Comparison of ENCODE assay signal across 10 cellular contexts in genomic region chr19:40365010-40365409, GRCh38. TPM values are rescaled to one million over a fixed set of nuclear protein-coding genes. Genes with fewer than 3 reads are reported as not detected.
DNase-seq lines count a peak whose midpoint lies in the region; ATAC-seq and TF ChIP-seq lines count a peak whose summit lies in the region.
"Had no signal": no experiment of that assay in that cellular context is flagged by ENCODE, and none has a peak within 500 bp of the region (broad histone marks: within the 10 kb centered on the region; RNA-seq: fewer than 3 reads in every experiment).

No MANE protein-coding gene starts in this region.

- H3K4me3 ChIP-seq in iPS-15b (ENCODE audit: low read depth, low read length): peak overlapping the region; percentile 60
- H3K4me3 ChIP-seq: lung had no signal

- H3K27ac Mint-ChIP-seq in activated CD8-positive, alpha-beta memory T cell treated with anti-CD3 and anti-CD28 coated beads, Interleukin-2, amount 10 ng/mL, durations not matched to agents 7 days and 5 days: no peak overlapping the region
- peak overlapping the region; percentile 53 for H3K27ac Mint-ChIP-seq in activated T-helper 1 cell treated with anti-CD3 and anti-CD28 coated beads, Interleukin-12 subunit alpha, Interleukin-12 subunit beta, Interleukin-2, Interleukin-4 antibody, amounts not matched to agents 30 ng/mL and 10 ng/mL and 1 ng/mL, durations not matched to agents 14 hours and 24 hours and 36 hours
- H3K27ac Mint-ChIP-seq in stimulated activated naive CD8-positive, alpha-beta T cell treated with anti-CD3 and anti-CD28 coated beads, Interleukin-15, amount 100 ng/mL, for 72 hours: no peak overlapping the region

- ATAC-seq in activated CD8-positive, alpha-beta memory T cell treated with anti-CD3 and anti-CD28 coated beads, Interleukin-2, amount 10 ng/mL, durations not matched to agents 7 days and 5 days: no peak
- ATAC-seq in stimulated activated naive CD8-positive, alpha-beta T cell treated with anti-CD3 and anti-CD28 coated beads, Interleukin-15, amount 100 ng/mL, for 72 hours: no peak
- ATAC-seq in HG02885 (IDR thresholded peaks at IDR 0.05; ENCODE audit: poor library complexity, unreplicated experiment): no peak

- H3K9me3 ChIP-seq in iPS-15b (ENCODE audit: control insufficient read depth, insufficient read depth, low read length): no peaks in the 10 kb centered on the region

- H3K4me1 ChIP-seq in iPS-15b (ENCODE audit: control insufficient read depth, insufficient read depth, low read length): peaks cover 3% of the 10 kb centered on the region

- no peaks in the 10 kb centered on the region for H3K27me3 Mint-ChIP-seq in activated CD8-positive, alpha-beta memory T cell treated with anti-CD3 and anti-CD28 coated beads, Interleukin-2, amount 10 ng/mL, durations not matched to agents 7 days and 5 days
- no peaks in the 10 kb centered on the region for H3K27me3 Mint-ChIP-seq in activated T-helper 1 cell treated with anti-CD3 and anti-CD28 coated beads, Interleukin-12 subunit alpha, Interleukin-12 subunit beta, Interleukin-2, Interleukin-4 antibody, amounts not matched to agents 30 ng/mL and 10 ng/mL and 1 ng/mL, durations not matched to agents 14 hours and 24 hours and 36 hours (ENCODE audit: insufficient read depth)
- no peaks in the 10 kb centered on the region for H3K27me3 Mint-ChIP-seq in stimulated activated naive CD8-positive, alpha-beta T cell treated with anti-CD3 and anti-CD28 coated beads, Interleukin-15, amount 100 ng/mL, for 72 hours

- H3K36me3 ChIP-seq in iPS-15b (ENCODE audit: control insufficient read depth, insufficient read depth, low read length): peaks cover 4% of the 10 kb centered on the region

- CTCF ChIA-PET in activated CD8-positive, alpha-beta memory T cell treated with anti-CD3 and anti-CD28 coated beads, Interleukin-2, amount 10 ng/mL, durations not matched to agents 7 days and 5 days (lab: Charles Lee): interaction anchor here (0.7 to 3.0 kb wide), 3 partner anchors 56 to 61 kb away, joined by 3 to 11 read pairs (median 3); partner anchors contain the start of gene SERTAD1
- CTCF ChIA-PET in HEK293T (lab: Yijun Ruan, JAX): interaction anchor here (0.6 kb wide), 2 partner anchors 51 to 99 kb away, joined by 3 read pairs; no protein-coding TSS in a partner anchor

- no peaks in the 10 kb centered on the region for H3K27me3 ChIP-seq in iPS-15b (ENCODE audit: control insufficient read depth, insufficient read depth, low read length)

- peak overlapping the region; percentile 57 for H3K4me3 Mint-ChIP-seq in activated CD8-positive, alpha-beta memory T cell treated with anti-CD3 and anti-CD28 coated beads, Interleukin-2, amount 10 ng/mL, durations not matched to agents 7 days and 5 days
- H3K4me3 Mint-ChIP-seq in activated T-helper 1 cell treated with anti-CD3 and anti-CD28 coated beads, Interleukin-12 subunit alpha, Interleukin-12 subunit beta, Interleukin-2, Interleukin-4 antibody, amounts not matched to agents 30 ng/mL and 10 ng/mL and 1 ng/mL, durations not matched to agents 14 hours and 24 hours and 36 hours: peak overlapping the region; percentile 31
- peak overlapping the region; percentile 49 to 75 for H3K4me3 Mint-ChIP-seq in stimulated activated naive CD8-positive, alpha-beta T cell treated with anti-CD3 and anti-CD28 coated beads, Interleukin-15, amount 100 ng/mL, for 72 hours

- no peak overlapping the region for H3K9ac ChIP-seq in iPS-15b (ENCODE audit: low read depth, low read length)

- intact Hi-C loops in activated T-helper 1 cell treated with anti-CD3 and anti-CD28 coated beads, Interleukin-12 subunit alpha, Interleukin-12 subunit beta, Interleukin-2, Interleukin-4 antibody, amounts not matched to agents 30 ng/mL and 10 ng/mL and 1 ng/mL, durations not matched to agents 14 hours and 24 hours and 36 hours (cut with micrococcal nuclease): no loop called here

- DNase-seq in activated CD8-positive, alpha-beta memory T cell treated with anti-CD3 and anti-CD28 coated beads, Interleukin-2, amount 10 ng/mL, durations not matched to agents 7 days and 5 days: no peak
- DNase-seq in activated CD8-positive, alpha-beta memory T cell treated with anti-CD3 and anti-CD28 coated beads, Interleukin-2, amount 50 U/mL, for 48 hours: no peak
- DNase-seq in activated T-helper 1 cell treated with anti-CD3 and anti-CD28 coated beads, Interleukin-12 subunit alpha, Interleukin-12 subunit beta, Interleukin-2, Interleukin-4 antibody, amounts not matched to agents 30 ng/mL and 10 ng/mL and 1 ng/mL, durations not matched to agents 14 hours and 24 hours and 36 hours (ENCODE audit: low spot score): no peak
- DNase-seq in stimulated activated naive CD8-positive, alpha-beta T cell treated with anti-CD3 and anti-CD28 coated beads, Interleukin-15, amount 100 ng/mL, for 72 hours: no peak
- DNase-seq in NOMO-1 (lab: John Stamatoyannopoulos, UW; ENCODE audit: unreplicated experiment in 2 of 2): no peak
- no peak for DNase-seq in HEK293T (ENCODE audit: extremely low spot score)
- DNase-seq: NCI-H524 treated with DMSO at 0.1 percent for 48 hours had no signal

- H3K36me3 Mint-ChIP-seq in activated CD8-positive, alpha-beta memory T cell treated with anti-CD3 and anti-CD28 coated beads, Interleukin-2, amount 10 ng/mL, durations not matched to agents 7 days and 5 days: peaks cover 6% of the 10 kb centered on the region
- peaks cover 6% of the 10 kb centered on the region for H3K36me3 Mint-ChIP-seq in activated T-helper 1 cell treated with anti-CD3 and anti-CD28 coated beads, Interleukin-12 subunit alpha, Interleukin-12 subunit beta, Interleukin-2, Interleukin-4 antibody, amounts not matched to agents 30 ng/mL and 10 ng/mL and 1 ng/mL, durations not matched to agents 14 hours and 24 hours and 36 hours (ENCODE audit: low read depth)

- H3K9me3 Mint-ChIP-seq in activated CD8-positive, alpha-beta memory T cell treated with anti-CD3 and anti-CD28 coated beads, Interleukin-2, amount 10 ng/mL, durations not matched to agents 7 days and 5 days (ENCODE audit: low read depth): no peaks in the 10 kb centered on the region
- H3K9me3 Mint-ChIP-seq in activated T-helper 1 cell treated with anti-CD3 and anti-CD28 coated beads, Interleukin-12 subunit alpha, Interleukin-12 subunit beta, Interleukin-2, Interleukin-4 antibody, amounts not matched to agents 30 ng/mL and 10 ng/mL and 1 ng/mL, durations not matched to agents 14 hours and 24 hours and 36 hours: no peaks in the 10 kb centered on the region
- H3K9me3 Mint-ChIP-seq in stimulated activated naive CD8-positive, alpha-beta T cell treated with anti-CD3 and anti-CD28 coated beads, Interleukin-15, amount 100 ng/mL, for 72 hours: no peaks in the 10 kb centered on the region

- POLR2A ChIA-PET in HEK293T (lab: Yijun Ruan, JAX): interaction anchor here (1.6 kb wide), 1 partner anchor 17 kb away, joined by 5 read pairs; the partner anchor contains the start of genes C19orf47 and PLD3

- peaks cover 28% of the 10 kb centered on the region for H3K4me1 Mint-ChIP-seq in activated CD8-positive, alpha-beta memory T cell treated with anti-CD3 and anti-CD28 coated beads, Interleukin-2, amount 10 ng/mL, durations not matched to agents 7 days and 5 days
- H3K4me1 Mint-ChIP-seq in activated T-helper 1 cell treated with anti-CD3 and anti-CD28 coated beads, Interleukin-12 subunit alpha, Interleukin-12 subunit beta, Interleukin-2, Interleukin-4 antibody, amounts not matched to agents 30 ng/mL and 10 ng/mL and 1 ng/mL, durations not matched to agents 14 hours and 24 hours and 36 hours (ENCODE audit: low read depth): peaks cover 14% of the 10 kb centered on the region
- peaks cover 22% of the 10 kb centered on the region for H3K4me1 Mint-ChIP-seq in stimulated activated naive CD8-positive, alpha-beta T cell treated with anti-CD3 and anti-CD28 coated beads, Interleukin-15, amount 100 ng/mL, for 72 hours

TF ChIP-seq in HEK293T, 16 proteins besides CTCF, POLR2A, EP300 and RAD21:
- TF ChIP-seq HDGF (IDR thresholded peaks at IDR 0.05; ENCODE audit: borderline replicate concordance) (no peak), ARNT (IDR thresholded peaks at IDR 0.05) (no peak), LEF1 (IDR thresholded peaks at IDR 0.05; ENCODE audit: borderline replicate concordance) (no peak), SP1 (IDR thresholded peaks at IDR 0.05) (no peak), BHLHE40 (IDR thresholded peaks at IDR 0.05; ENCODE audit: borderline replicate concordance) (no peak), ZNF384 (IDR thresholded peaks at IDR 0.05) (no peak), FOXM1 (IDR thresholded peaks at IDR 0.05; ENCODE audit: borderline replicate concordance) (no peak), L3MBTL2 (conservative IDR thresholded peaks at IDR 0.05) (no peak), FOXK2 (IDR thresholded peaks at IDR 0.05) (no peak), NFRKB (IDR thresholded peaks at IDR 0.05) (no peak), SUZ12 (IDR thresholded peaks at IDR 0.05) (no peak), FOXA1 (IDR thresholded peaks at IDR 0.05) (no peak)

RNA-seq across cellular contexts. Expression of gene PLD3, which starts 16.5 kb away (rescaled TPM):
- total RNA-seq in activated CD8-positive, alpha-beta memory T cell treated with anti-CD3 and anti-CD28 coated beads, Interleukin-2, amount 10 ng/mL, durations not matched to agents 7 days and 5 days: 10 to 100 TPM; 72.0 to 84.7 TPM
- total RNA-seq in activated T-helper 1 cell treated with anti-CD3 and anti-CD28 coated beads, Interleukin-12 subunit alpha, Interleukin-12 subunit beta, Interleukin-2, Interleukin-4 antibody, amounts not matched to agents 30 ng/mL and 10 ng/mL and 1 ng/mL, durations not matched to agents 14 hours and 24 hours and 36 hours: 45.0 and 45.3 TPM in 2 replicates

RNA-seq across cellular contexts. Expression of gene C19orf47, which starts 16.8 kb away (rescaled TPM):
- total RNA-seq in activated CD8-positive, alpha-beta memory T cell treated with anti-CD3 and anti-CD28 coated beads, Interleukin-2, amount 10 ng/mL, durations not matched to agents 7 days and 5 days: 10 to 100 TPM; 25.9 to 32.4 TPM
- 26.4 and 28.1 TPM in 2 replicates for total RNA-seq in activated T-helper 1 cell treated with anti-CD3 and anti-CD28 coated beads, Interleukin-12 subunit alpha, Interleukin-12 subunit beta, Interleukin-2, Interleukin-4 antibody, amounts not matched to agents 30 ng/mL and 10 ng/mL and 1 ng/mL, durations not matched to agents 14 hours and 24 hours and 36 hours

RNA-seq across cellular contexts. Expression of gene HIPK4, which starts 25.0 kb away (rescaled TPM):
- total RNA-seq in activated CD8-positive, alpha-beta memory T cell treated with anti-CD3 and anti-CD28 coated beads, Interleukin-2, amount 10 ng/mL, durations not matched to agents 7 days and 5 days: not detected
- not detected in 2 replicates for total RNA-seq in activated T-helper 1 cell treated with anti-CD3 and anti-CD28 coated beads, Interleukin-12 subunit alpha, Interleukin-12 subunit beta, Interleukin-2, Interleukin-4 antibody, amounts not matched to agents 30 ng/mL and 10 ng/mL and 1 ng/mL, durations not matched to agents 14 hours and 24 hours and 36 hours

RNA-seq across cellular contexts. Expression of gene PRX, which starts 48.2 kb away (rescaled TPM):
- 1 to 10 TPM in 1 of 2 experiments, under 1 TPM in 1; 0.80 to 1.1 TPM for total RNA-seq in activated CD8-positive, alpha-beta memory T cell treated with anti-CD3 and anti-CD28 coated beads, Interleukin-2, amount 10 ng/mL, durations not matched to agents 7 days and 5 days
- total RNA-seq in activated T-helper 1 cell treated with anti-CD3 and anti-CD28 coated beads, Interleukin-12 subunit alpha, Interleukin-12 subunit beta, Interleukin-2, Interleukin-4 antibody, amounts not matched to agents 30 ng/mL and 10 ng/mL and 1 ng/mL, durations not matched to agents 14 hours and 24 hours and 36 hours: 0.99 and 1.7 TPM in 2 replicates
